ENCODE assay signal across 8 cellular contexts in the genomic region with DNA sequence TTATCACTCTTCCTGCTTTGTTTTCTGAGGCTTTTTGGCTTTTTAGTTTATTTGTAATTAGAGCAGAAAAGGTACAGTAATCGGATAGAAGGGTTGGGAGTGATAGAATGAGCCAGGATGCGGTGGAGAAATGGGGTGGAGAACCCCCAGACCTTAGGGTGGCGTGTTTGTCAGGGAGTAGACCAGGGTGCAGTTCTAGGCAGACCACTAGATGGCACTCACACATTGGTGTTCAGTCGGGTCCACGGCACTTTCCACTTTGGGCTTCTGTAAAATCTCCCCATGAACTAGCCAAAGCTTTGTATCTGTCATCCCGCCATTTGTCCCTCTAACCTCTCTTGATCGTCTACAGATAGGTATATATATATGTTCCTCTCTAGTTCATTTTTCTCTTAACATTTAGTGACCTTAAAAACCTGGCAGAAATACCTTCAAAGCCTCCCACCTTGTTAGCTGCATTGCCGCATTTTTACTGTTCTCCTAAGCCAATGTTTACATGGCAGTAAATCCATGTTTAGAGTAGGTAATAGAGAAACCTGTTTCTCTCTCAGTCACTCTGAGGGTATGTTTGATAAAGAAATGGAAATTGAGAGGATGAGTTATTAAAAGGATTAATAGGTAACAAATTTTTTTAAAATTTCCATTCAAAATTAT. TPM values are rescaled to one million over a fixed set of nuclear protein-coding genes. Genes with fewer than 3 reads are reported as not detected.
DNase-seq lines count a peak whose midpoint lies in the region; ATAC-seq and FAIRE-seq lines count a peak whose summit lies in the region.

No MANE protein-coding gene starts in this region.

- DNase-seq in NCI-H446 treated with DMSO at 0.1 percent for 48 hours (lab: John Stamatoyannopoulos, UW) (peak; percentile 61), cerebellum (ENCODE audit: low spot score) (peak; percentile 82), kidney tubule cell (ENCODE audit: low spot score) (peak; percentile 82)
- DNase-seq in activated CD4-positive, alpha-beta T cell treated with anti-CD3 and anti-CD28 coated beads for 24 hours (ENCODE audit: low read depth in 2 of 2), result peak; percentile 77 to 83
- DNase-seq in stimulated activated CD4-positive, alpha-beta T cell treated with anti-CD3 and anti-CD28 coated beads, Interleukin-4, amount 100 ng/mL, for 24 hours, result peak; percentile 85

- ATAC-seq in GM18867 (IDR thresholded peaks at IDR 0.05; ENCODE audit: unreplicated experiment) (peak; percentile 77), HG03354 (IDR thresholded peaks at IDR 0.05; ENCODE audit: poor library complexity, severe bottlenecking, unreplicated experiment) (peak; percentile 72)

- peak; percentile 90 for FAIRE-seq in A204.1 (lab: Jason Lieb, UNC)

RNA-seq across cellular contexts. Expression of a gene that starts 49.7 kb away (rescaled TPM):
- total RNA-seq in cerebellum, result 6.3 TPM

Comparison
In these comparisons a context has a peak if more than half of its experiments do, and no peak if none do; other contexts are left out.
1. Peak in every context shown above with its lines: DNase-seq and ATAC-seq.